Comparison of ENCODE assay signal across 8 cellular contexts in the genomic region with DNA sequence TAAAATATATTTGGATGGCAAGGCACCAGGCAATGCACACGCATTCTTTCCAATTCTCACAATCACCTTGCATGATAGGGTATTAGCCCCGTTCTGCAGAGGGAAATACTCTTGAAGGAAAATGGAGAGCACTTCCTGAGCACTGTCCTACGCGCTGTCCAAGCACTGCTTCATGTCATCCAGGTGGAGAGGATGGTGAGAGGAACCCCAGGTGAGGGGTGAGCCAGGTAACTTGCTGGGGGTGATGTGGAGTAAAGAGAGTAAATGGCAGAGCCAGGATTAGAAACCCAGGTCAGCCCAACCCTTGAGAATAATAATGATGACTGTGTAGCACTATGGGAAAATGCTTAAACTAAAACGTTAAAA. TPM values are rescaled to one million over a fixed set of nuclear protein-coding genes. Genes with fewer than 3 reads are reported as not detected.
DNase-seq lines count a peak whose midpoint lies in the region; ATAC-seq and TF ChIP-seq lines count a peak whose summit lies in the region.

No MANE protein-coding gene starts in this region.

- H3K27ac Mint-ChIP-seq in natural killer cell treated with Interleukin-12 subunit alpha and Interleukin-12 subunit beta and Interleukin-15 and Interleukin-18, amount 100 ng/mL, for 72 hours = peak overlapping the region; percentile 66 to 84

- H3K9me2 ChIP-seq in Karpas-422 (replicated peaks; ENCODE audit: insufficient read depth, low read length) = no peaks in the 10 kb centered on the region

- H3K27me3 ChIP-seq in BLaER1 treated with 17β-estradiol and CSF1 and Interleukin-3, amounts not matched to agents 10 nM and 100 nM = no peaks in the 10 kb centered on the region
- H3K27me3 ChIP-seq in Karpas-422 (ENCODE audit: low read length) (no peaks in the 10 kb centered on the region), dorsolateral prefrontal cortex (no peaks in the 10 kb centered on the region)

- peak overlapping the region; percentile 77 to 99 (median 92) for H3K4me2 ChIP-seq in BLaER1 treated with 17β-estradiol and CSF1 and Interleukin-3, amounts not matched to agents 10 nM and 100 nM
- peak overlapping the region; percentile 69 for H3K4me2 ChIP-seq in Karpas-422 (ENCODE audit: low read depth, low read length, poor library complexity, severe bottlenecking)

- H3K4me1 Mint-ChIP-seq in natural killer cell treated with Interleukin-12 subunit alpha and Interleukin-12 subunit beta and Interleukin-15 and Interleukin-18, amount 100 ng/mL, for 72 hours (ENCODE audit: low read depth in 2 of 2) = peaks cover 14 to 28% of the 10 kb centered on the region in 2 donors

- intact Hi-C loops in dorsolateral prefrontal cortex (cut with DNase I) = loop anchor here (2.0 to 10.0 kb wide), 2 partner anchors 129 to 159 kb away; a partner anchor contains a TSS
- intact Hi-C loops in posterior vena cava (cut with DNase I) = no loop called here

- TF ChIP-seq CTCF in dorsolateral prefrontal cortex (IDR thresholded peaks at IDR 0.05 in 54 of 56, conservative IDR thresholded peaks at IDR 0.05 in 2 of 56; ENCODE audit: low read depth in 1 of 56, partially characterized antibody in 56 of 56) = no peak

- H3K36me3 Mint-ChIP-seq in natural killer cell treated with Interleukin-12 subunit alpha and Interleukin-12 subunit beta and Interleukin-15 and Interleukin-18, amount 100 ng/mL, for 72 hours = no peaks in the 10 kb centered on the region

- H3K27me3 Mint-ChIP-seq in natural killer cell treated with Interleukin-12 subunit alpha and Interleukin-12 subunit beta and Interleukin-15 and Interleukin-18, amount 100 ng/mL, for 72 hours = no peaks in the 10 kb centered on the region

- peak overlapping the region; percentile 72 to 97 (median 94); a peak in 20 of 22 replicates for H3K9ac ChIP-seq in BLaER1 treated with 17β-estradiol and CSF1 and Interleukin-3, amounts not matched to agents 10 nM and 100 nM
- H3K9ac ChIP-seq in Karpas-422 (ENCODE audit: low read length) = peak overlapping the region; percentile 55

- H3K4me3 Mint-ChIP-seq in natural killer cell treated with Interleukin-12 subunit alpha and Interleukin-12 subunit beta and Interleukin-15 and Interleukin-18, amount 100 ng/mL, for 72 hours = peak overlapping the region; percentile 96

- DNase-seq in Karpas-422 (no peak), dorsolateral prefrontal cortex (no peak), posterior vena cava (ENCODE audit: low spot score) (no peak)
- no peak for DNase-seq in natural killer cell treated with Interleukin-12 subunit alpha and Interleukin-12 subunit beta and Interleukin-15 and Interleukin-18, amount 100 ng/mL, for 72 hours (ENCODE audit: low spot score)

- peak overlapping the region; percentile 83 for H2AFZ ChIP-seq in Karpas-422 (ENCODE audit: low read length)

- no peaks in the 10 kb centered on the region for H3K9me3 ChIP-seq in BLaER1 treated with 17β-estradiol and CSF1 and Interleukin-3, amounts not matched to agents 10 nM and 100 nM (replicated peaks in 1 of 11)
- H3K9me3 ChIP-seq in Karpas-422 (ENCODE audit: low read length) = no peaks in the 10 kb centered on the region

- peaks cover 35 to 42% (median 38%) of the 10 kb centered on the region in 11 experiments for H4K20me1 ChIP-seq in BLaER1 treated with 17β-estradiol and CSF1 and Interleukin-3, amounts not matched to agents 10 nM and 100 nM
- H4K20me1 ChIP-seq in Karpas-422 (ENCODE audit: insufficient read depth, low read depth, low read length) = peaks cover 15% of the 10 kb centered on the region

- H3K4me1 ChIP-seq in BLaER1 treated with 17β-estradiol and CSF1 and Interleukin-3, amounts not matched to agents 10 nM and 100 nM = peaks cover 51 to 65% (median 57%) of the 10 kb centered on the region in 10 experiments
- peaks cover 16% of the 10 kb centered on the region for H3K4me1 ChIP-seq in Karpas-422 (ENCODE audit: low read length)

- no peaks in the 10 kb centered on the region for H3K79me2 ChIP-seq in Karpas-422 (ENCODE audit: low read length)

- peak overlapping the region in 8 of 11 experiments; percentile 53 to 95 (median 90); a peak in 8 of 22 replicates for H3K27ac ChIP-seq in BLaER1 treated with 17β-estradiol and CSF1 and Interleukin-3, amounts not matched to agents 10 nM and 100 nM
- H3K27ac ChIP-seq in Karpas-422 (ENCODE audit: low read length) (no peak overlapping the region), dorsolateral prefrontal cortex (peak overlapping the region in 15 of 59 donors; percentile 3 to 82 (median 56))

- H3K4me3 ChIP-seq in BLaER1 treated with 17β-estradiol and CSF1 and Interleukin-3, amounts not matched to agents 10 nM and 100 nM = peak overlapping the region; percentile 85 to 98 (median 91)
- peak overlapping the region; percentile 87 for H3K4me3 ChIP-seq in Karpas-422 (ENCODE audit: low read length)
- peak overlapping the region; percentile 41 to 93 (median 75) for H3K4me3 ChIP-seq in dorsolateral prefrontal cortex

- no peaks in the 10 kb centered on the region for H3K9me3 Mint-ChIP-seq in natural killer cell treated with Interleukin-12 subunit alpha and Interleukin-12 subunit beta and Interleukin-15 and Interleukin-18, amount 100 ng/mL, for 72 hours

- H3K36me3 ChIP-seq in BLaER1 treated with 17β-estradiol and CSF1 and Interleukin-3, amounts not matched to agents 10 nM and 100 nM = no peaks in the 10 kb centered on the region; a peak in 1 of 22 replicates
- no peaks in the 10 kb centered on the region for H3K36me3 ChIP-seq in Karpas-422 (ENCODE audit: insufficient read depth, low read length)

- ATAC-seq in natural killer cell treated with Interleukin-12 subunit alpha and Interleukin-12 subunit beta and Interleukin-15 and Interleukin-18, amount 100 ng/mL, for 72 hours = no peak
- ATAC-seq in GM21390 (IDR thresholded peaks at IDR 0.05; ENCODE audit: unreplicated experiment) (no peak), HG03439 (IDR thresholded peaks at IDR 0.05; ENCODE audit: unreplicated experiment) (no peak), HG02884 (IDR thresholded peaks at IDR 0.05; ENCODE audit: unreplicated experiment) (no peak)

RNA-seq across cellular contexts. Expression of a gene that starts 0.7 kb away (rescaled TPM):
- 8.3 and 10.9 TPM in 2 replicates for total RNA-seq in Karpas-422 (2014; rRNA removed; shearing (Covaris generic); ENCODE audit: low replicate concordance)
- total RNA-seq in dorsolateral prefrontal cortex (10 to 100 TPM; 32.7 to 64.6 (median 48.1) TPM), posterior vena cava (10 to 100 TPM; 71.8 to 85.6 TPM)
- 10 to 100 TPM; 34.5 to 64.0 TPM for total RNA-seq in natural killer cell treated with Interleukin-12 subunit alpha and Interleukin-12 subunit beta and Interleukin-15 and Interleukin-18, amount 100 ng/mL, for 72 hours

Comparison
In these comparisons a context has a peak if more than half of its experiments do, and no peak if none do; other contexts are left out.
1. intact Hi-C loops: an anchor here in dorsolateral prefrontal cortex (2.0 to 10.0 kb wide); none called in posterior vena cava.